26 cellular contexts compared by ENCODE assay signal in the genomic region with DNA sequence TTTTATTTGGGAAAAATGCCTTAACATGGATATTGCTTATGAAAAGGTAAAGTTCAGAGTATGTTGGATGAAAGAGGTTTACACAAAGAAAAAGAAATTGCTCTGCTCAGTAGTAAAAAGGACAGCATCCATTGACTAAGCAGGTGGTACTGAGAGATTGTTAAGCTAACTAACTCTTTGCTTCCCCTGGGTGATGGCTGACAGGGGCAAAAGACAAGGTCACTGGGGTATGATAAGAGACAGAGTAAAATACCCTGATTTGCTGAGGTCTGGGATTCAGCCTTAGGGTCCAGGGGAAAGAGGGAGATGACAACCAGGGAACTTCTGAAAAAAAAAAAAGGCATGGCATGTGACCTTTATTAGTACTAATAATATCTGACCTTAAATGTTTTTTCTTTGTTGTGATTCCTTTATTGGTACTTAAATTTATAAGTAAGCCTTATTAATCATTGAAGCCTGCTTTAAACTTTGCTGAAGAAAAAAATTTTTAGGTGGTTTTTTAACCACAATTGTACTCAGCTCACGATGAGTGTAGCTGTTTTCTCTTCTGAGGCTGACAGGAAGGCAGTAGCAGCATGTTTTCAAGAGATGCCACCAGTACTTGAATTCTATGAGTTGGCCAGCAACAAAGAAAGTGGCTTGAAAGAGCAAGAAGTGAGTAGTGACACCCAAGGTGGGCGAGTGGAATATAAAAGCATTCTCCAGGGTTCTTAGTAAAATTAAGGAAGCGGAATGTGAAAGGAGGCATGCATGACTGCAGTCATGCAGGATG. TPM values are rescaled to one million over a fixed set of nuclear protein-coding genes. Genes with fewer than 3 reads are reported as not detected.
DNase-seq lines count a peak whose midpoint lies in the region; ATAC-seq, FAIRE-seq and TF ChIP-seq lines count a peak whose summit lies in the region.
"Had no signal": no experiment of that assay in that cellular context is flagged by ENCODE, and none has a peak within 500 bp of the region (broad histone marks: within the 10 kb centered on the region; RNA-seq: fewer than 3 reads in every experiment).

No MANE protein-coding gene starts in this region.

- CTCF ChIA-PET in GM12878 (lab: Yijun Ruan, JAX) = no interaction called here

- TF ChIP-seq CTCF in GM12878 (IDR thresholded peaks at IDR 0.05 in 2 of 3, conservative IDR thresholded peaks at IDR 0.05 in 1 of 3; ENCODE audit: control insufficient read depth in 2 of 3, extremely low read depth in 1 of 3, insufficient read depth in 1 of 3, low read depth in 3 of 3, low read length in 3 of 3) (no peak), osteoblast (IDR thresholded peaks at IDR 0.05; ENCODE audit: extremely low read depth, low read depth, low read length) (no peak), uterus (IDR thresholded peaks at IDR 0.05) (no peak)

- H4K20me1 ChIP-seq in GM12878 (ENCODE audit: control insufficient read depth, insufficient read depth) (no peaks in the 10 kb centered on the region), osteoblast (ENCODE audit: insufficient read depth, low read length) (no peaks in the 10 kb centered on the region)

- POLR2A ChIA-PET in GM12878 (lab: Charles Lee) = no interaction called here

- H3K9me3 ChIP-seq in GM12878 (replicated peaks; ENCODE audit: control insufficient read depth, insufficient read depth, low read length) (no peaks in the 10 kb centered on the region), neuron (ENCODE audit: low read length) (no peaks in the 10 kb centered on the region), osteoblast (ENCODE audit: low read depth, low read length) (no peaks in the 10 kb centered on the region), uterus (no peaks in the 10 kb centered on the region)
- H3K9me3 ChIP-seq: left ventricle myocardium inferior, thoracic aorta had no signal

- DNase-seq in GM12878 (ENCODE audit: low read depth, low spot score) (no peak), osteoblast (ENCODE audit: insufficient read length, low spot score, missing footprints) (no peak), uterus (no peak), SKM-1 treated with dmso at 0.1 percent for 144 hours (lab: John Stamatoyannopoulos, UW; ENCODE audit: unreplicated experiment) (no peak)
- DNase-seq: activated CD4-positive, alpha-beta T cell treated with anti-CD3 and anti-CD28 coated beads for 4 hours; activated CD8-positive, alpha-beta memory T cell treated with anti-CD3 and anti-CD28 coated beads for 24 hours; activated effector memory CD4-positive, alpha-beta T cell treated with anti-CD3 and anti-CD28 coated beads, Interleukin-2, amount 50 U/mL, for 16 hours; activated naive CD8-positive, alpha-beta T cell treated with anti-CD3 and anti-CD28 coated beads for 36 hours; hippocampal formation; left ventricle myocardium inferior; NCI-H1105; NCI-H2029 treated with DMSO at 0.1 percent for 48 hours; NCI-H2227 treated with DMSO at 0.1 percent for 48 hours; NCI-H69; occipital lobe; SHP77; stimulated activated naive CD8-positive, alpha-beta T cell treated with anti-CD3 and anti-CD28 coated beads, Interleukin-15, Interleukin-2, amounts not matched to agents 100 U/mL and 50 U/mL, for 24 hours had no signal

- TF ChIP-seq EP300 in GM12878 (IDR thresholded peaks at IDR 0.05; ENCODE audit: borderline replicate concordance in 1 of 2, control insufficient read depth in 1 of 2, low read depth in 2 of 2, low read length in 2 of 2) = no peak

- H3K4me3 ChIP-seq in GM12878 (no peak overlapping the region), neuron (ENCODE audit: low read length) (no peak overlapping the region), osteoblast (ENCODE audit: insufficient read depth, low read length) (no peak overlapping the region), uterus (no peak overlapping the region)
- H3K4me3 ChIP-seq: left ventricle myocardium inferior, thoracic aorta had no signal

- in situ Hi-C loops in GM12878 (cut with MboI) = no loop called here

- H3K4me2 ChIP-seq in GM12878 (ENCODE audit: control insufficient read depth, insufficient read depth) (no peak overlapping the region), osteoblast (ENCODE audit: insufficient read depth, low read length) (no peak overlapping the region)

- H3K36me3 ChIP-seq in GM12878 (ENCODE audit: control insufficient read depth in 2 of 2, insufficient read depth in 2 of 2, low read length in 1 of 2) (no peaks in the 10 kb centered on the region), neuron (ENCODE audit: insufficient read depth, low read length) (no peaks in the 10 kb centered on the region), osteoblast (ENCODE audit: insufficient read depth, low read length) (no peaks in the 10 kb centered on the region), uterus (no peaks in the 10 kb centered on the region)
- H3K36me3 ChIP-seq: left ventricle myocardium inferior, thoracic aorta had no signal

- TF ChIP-seq POLR2A in GM12878 (IDR thresholded peaks at IDR 0.05; ENCODE audit: low read depth, low read length) (no peak), uterus (IDR thresholded peaks at IDR 0.05) (no peak)

- TF ChIP-seq RAD21 in GM12878 (IDR thresholded peaks at IDR 0.05; ENCODE audit: insufficient read depth, low read depth, low read length) = no peak

- H3K79me2 ChIP-seq in GM12878 (ENCODE audit: control insufficient read depth, insufficient read depth, low read length) (no peaks in the 10 kb centered on the region), osteoblast (ENCODE audit: insufficient read depth, low read length) (no peaks in the 10 kb centered on the region)

- 30% methylated on average over 3 of the region's 3 CpGs for WGBS in GM12878 (ENCODE audit: insufficient coverage, insufficient replicate concordance, low lambda C conversion rate, missing lambda C conversion rate)

- H3K9ac ChIP-seq in GM12878 (ENCODE audit: control insufficient read depth, insufficient read depth, low read length) = no peak overlapping the region

- H3K27me3 ChIP-seq in GM12878 (replicated peaks in 1 of 2; ENCODE audit: control insufficient read depth in 2 of 2, insufficient read depth in 2 of 2, low read length in 1 of 2) = no peaks in the 10 kb centered on the region
- no peaks in the 10 kb centered on the region for H3K27me3 ChIP-seq in neuron (ENCODE audit: insufficient read depth, low read length)
- no peaks in the 10 kb centered on the region for H3K27me3 ChIP-seq in osteoblast (ENCODE audit: insufficient read depth, low read length)
- no peaks in the 10 kb centered on the region for H3K27me3 ChIP-seq in uterus

- SMC1A ChIA-PET in GM12878 (lab: Charles Lee; ENCODE audit: uncharacterized antibody, unreplicated experiment) = interaction anchor here (0.6 to 1.6 kb wide), 2 partner anchors 8 to 9 kb away, joined by 3 to 5 read pairs; no protein-coding TSS in a partner anchor

- H2AFZ ChIP-seq in GM12878 (ENCODE audit: control insufficient read depth, low read depth, low read length) (no peak overlapping the region), neuron (ENCODE audit: low read depth, low read length) (peak overlapping the region; percentile 49), osteoblast (ENCODE audit: low read length) (no peak overlapping the region)

- RAD21 ChIA-PET in GM12878 (lab: Charles Lee; ENCODE audit: unreplicated experiment) = no interaction called here

- peak; percentile 68 for FAIRE-seq in GM12878 (lab: Jason Lieb, UNC)
- FAIRE-seq: endometrium, islet of Langerhans had no signal

- H3K27ac ChIP-seq in GM12878 (ENCODE audit: control insufficient read depth, insufficient read depth) (no peak overlapping the region), osteoblast (ENCODE audit: low read depth, low read length) (no peak overlapping the region), uterus (no peak overlapping the region)
- H3K27ac ChIP-seq: left ventricle myocardium inferior, thoracic aorta had no signal

- BruUV-seq in GM12878 (replicated peaks; lab: Mats Ljungman, UMichigan) = no TSS peak

- intact Hi-C loops in GM12878 (cut with micrococcal nuclease; ENCODE audit: unreplicated experiment) (no loop called here), uterus (cut with DNase I; ENCODE audit: low total_unique reads) (no loop called here)

- H3K4me1 ChIP-seq in GM12878 (ENCODE audit: control insufficient read depth, insufficient read depth, low read length) = no peaks in the 10 kb centered on the region
- H3K4me1 ChIP-seq in neuron (ENCODE audit: insufficient read depth, low read length) = peaks cover 23% of the 10 kb centered on the region
- H3K4me1 ChIP-seq in osteoblast (ENCODE audit: insufficient read depth, low read length) = peaks cover 16% of the 10 kb centered on the region
- H3K4me1 ChIP-seq in uterus = no peaks in the 10 kb centered on the region
- H3K4me1 ChIP-seq: left ventricle myocardium inferior had no signal

- ATAC-seq in GM18909 (IDR thresholded peaks at IDR 0.05; ENCODE audit: poor library complexity, unreplicated experiment) (peak; percentile 57), HG02981 (IDR thresholded peaks at IDR 0.05; ENCODE audit: unreplicated experiment) (peak; percentile 60), GM12878 (peak; percentile 75), HG02678 (IDR thresholded peaks at IDR 0.05; ENCODE audit: unreplicated experiment) (no peak)
- ATAC-seq: Panc1; stimulated activated naive CD8-positive, alpha-beta T cell treated with anti-CD3 and anti-CD28 coated beads, Interleukin-15, Interleukin-2, amounts not matched to agents 100 U/mL and 50 U/mL, for 24 hours had no signal

RNA-seq across cellular contexts. Expression of a gene that starts 43.7 kb away (rescaled TPM):
- total RNA-seq in GM12878 (2013; cell fraction: nucleolus; rRNA removed) = not detected in 2 replicates
- total RNA-seq in GM12878 (2014; rRNA removed) (0.05 and 0.06 TPM in 2 replicates), GM12878 (2014; rRNA removed; fragmentation: Illumina TruSeq; extraction: Trizol) (0.09 and 0.23 TPM in 2 replicates), GM12878 (2021) (0.32 and 0.51 TPM in 2 replicates), osteoblast (46.7 and 62.5 TPM in 2 replicates), uterus (10 to 100 TPM; 19.0 to 51.2 (median 35.8) TPM)
- 0.05 TPM for polyA plus RNA-seq in GM12878 (2011; ENCODE audit: low read depth)
- polyA plus RNA-seq in GM12878 (2011; rRNA removed) (0.10 and 0.16 TPM in 2 replicates), GM12878 (2014; fragmentation: Illumina TruSeq; extraction: Trizol) (0.03 TPM in 1 of 2 replicates, not detected in the other), GM12878 (2014; fragmentation: Nextera tagmentation; extraction: Ambion mirVana) (under 1 TPM; 0.02 to 0.03 TPM), GM12878 (2014; rRNA removed) (not detected in 2 replicates), GM12878 (2016; fragmentation: Nextera tagmentation; extraction: Ambion mirVana) (under 1 TPM; 0.10 to 0.40 TPM)
- polyA plus RNA-seq in GM12878 (2011; cell fraction: cytosol; rRNA removed) = 0.01 and 0.02 TPM in 2 replicates
- 0.03 and 0.07 TPM in 2 replicates for polyA plus RNA-seq in GM12878 (2011; cell fraction: nucleus; rRNA removed)
- 0.13 and 0.23 TPM in 2 replicates for polyA plus RNA-seq in GM12878 (2012)
- 0.07 and 0.10 TPM in 2 replicates for polyA minus RNA-seq in GM12878 (2011; rRNA and poly(A)+ RNA removed)
- not detected in 2 replicates for polyA minus RNA-seq in GM12878 (2011; cell fraction: cytosol; rRNA and poly(A)+ RNA removed)
- 0.24 and 0.29 TPM in 2 replicates for polyA minus RNA-seq in GM12878 (2011; cell fraction: nucleus; rRNA and poly(A)+ RNA removed)
- polyA plus RNA-seq: IgD-negative memory B cell had no signal

Comparison
In these comparisons a context has a peak if more than half of its experiments do, and no peak if none do; other contexts are left out.
1. RNA of a gene that starts 43.7 kb away (total RNA-seq): 46.7 to 62.5 TPM in osteoblast and 19.0 to 51.2 TPM in uterus; 0.05 to 0.51 TPM in GM12878; every median in the first group is over 10 times any median in the second.